Comparison of ENCODE assay signal across 8 cellular contexts in the genomic region with DNA sequence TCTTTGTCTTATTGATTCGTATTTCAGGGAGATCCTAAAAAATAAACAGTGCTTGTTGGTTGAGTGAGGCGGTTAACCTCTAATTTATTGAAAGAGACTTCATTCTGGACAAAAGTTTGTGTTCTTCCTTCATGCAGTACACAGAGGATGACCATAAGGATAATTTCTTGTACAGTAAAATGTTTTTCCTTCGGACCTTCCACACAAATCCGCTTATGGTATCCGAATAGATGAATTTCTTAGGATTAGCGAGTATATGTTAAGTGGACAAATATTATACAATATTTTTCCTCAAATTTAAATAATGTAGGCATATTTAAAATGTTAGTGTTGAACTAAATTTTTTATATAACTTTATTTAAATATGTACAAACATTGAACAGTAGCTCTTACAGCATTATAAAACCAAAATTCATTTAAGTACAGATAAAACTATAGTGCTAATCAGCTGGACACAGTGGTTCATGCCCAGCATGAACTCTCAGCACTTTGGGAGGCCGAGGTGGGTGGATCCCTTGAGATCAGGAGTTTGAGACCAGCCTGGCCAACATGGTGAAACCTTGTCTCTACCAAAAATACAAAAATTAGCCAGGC.
A peak's percentile ranks its signal among the peaks of the same experiment; 100 is the strongest.
DNase-seq lines count a peak whose midpoint lies in the region; ATAC-seq and TF ChIP-seq lines count a peak whose summit lies in the region.

No MANE protein-coding gene starts in this region.

- H3K4me3 ChIP-seq in heart right ventricle (peak overlapping the region in 7 of 10 donors; percentile 25 to 45 (median 29)), body of pancreas (no peak overlapping the region), muscle layer of duodenum (ENCODE audit: low read depth in 1 of 2, low read length in 2 of 2) (peak overlapping the region; percentile 54 to 55), aorta (ENCODE audit: low read length in 2 of 2) (peak overlapping the region; percentile 25 to 65), HAP-1 (no peak overlapping the region)

- H3K9me3 ChIP-seq in heart right ventricle (peaks cover 0 to 11% (median 0%) of the 10 kb centered on the region in 11 donors), body of pancreas (no peaks in the 10 kb centered on the region), muscle layer of duodenum (ENCODE audit: control insufficient read depth in 1 of 2, low read length in 2 of 2) (peaks cover 0 to 7% of the 10 kb centered on the region in 2 donors), aorta (ENCODE audit: control insufficient read depth, low read length) (no peaks in the 10 kb centered on the region), HAP-1 (no peaks in the 10 kb centered on the region)

- H3K27me3 ChIP-seq in heart right ventricle (no peaks in the 10 kb centered on the region), body of pancreas (no peaks in the 10 kb centered on the region), muscle layer of duodenum (ENCODE audit: low read depth, low read length) (no peaks in the 10 kb centered on the region), aorta (ENCODE audit: control insufficient read depth in 1 of 2, insufficient read depth in 2 of 2, low read length in 1 of 2) (no peaks in the 10 kb centered on the region), HAP-1 (ENCODE audit: low read depth) (peaks cover 12% of the 10 kb centered on the region; the same call in 1 of the 2 replicates)

- TF ChIP-seq CTCF in heart right ventricle (IDR thresholded peaks at IDR 0.05) (no peak), body of pancreas (IDR thresholded peaks at IDR 0.05) (no peak)

- peaks cover 8 to 40% (median 25%) of the 10 kb centered on the region in 9 donors for H3K4me1 ChIP-seq in heart right ventricle
- peaks cover 20% of the 10 kb centered on the region for H3K4me1 ChIP-seq in body of pancreas
- peaks cover 7 to 23% of the 10 kb centered on the region in 2 donors for H3K4me1 ChIP-seq in muscle layer of duodenum (ENCODE audit: control insufficient read depth in 1 of 2, insufficient read depth in 2 of 2, low read length in 2 of 2)
- H3K4me1 ChIP-seq in aorta (ENCODE audit: control insufficient read depth in 1 of 2, insufficient read depth in 2 of 2, low read length in 2 of 2), result no peaks in the 10 kb centered on the region
- peaks cover 13% of the 10 kb centered on the region for H3K4me1 ChIP-seq in HAP-1

- no peak for DNase-seq in heart right ventricle
- DNase-seq in Right ventricle myocardium inferior (ENCODE audit: missing footprints), result no peak
- no peak for DNase-seq in body of pancreas
- no peak for DNase-seq in aorta
- no peak for DNase-seq in stimulated activated CD4-positive, alpha-beta T cell treated with anti-CD3 and anti-CD28 coated beads, Interleukin-2, amount 100 ng/mL, for 48 hours
- no peak for DNase-seq in HAP-1 (ENCODE audit: low spot score in 2 of 2)

- H3K27ac ChIP-seq in heart right ventricle, result peak overlapping the region in 9 of 10 donors; percentile 46 to 90 (median 76)
- peak overlapping the region; percentile 68 to 75 (median 70) for H3K27ac ChIP-seq in body of pancreas
- H3K27ac ChIP-seq in muscle layer of duodenum (ENCODE audit: low read length), result peak overlapping the region; percentile 84
- no peak overlapping the region for H3K27ac ChIP-seq in aorta (ENCODE audit: low read depth in 1 of 2, low read length in 2 of 2)

- WGBS in heart right ventricle, 2 donors, result 62 to 68% methylated on average over 7 of the region's 7 CpGs
- 65% methylated on average over 7 of the region's 7 CpGs for WGBS in body of pancreas, 2 donors
- WGBS in aorta, 2 donors, result 55 to 56% methylated on average over 7 of the region's 7 CpGs

- H3K36me3 ChIP-seq in heart right ventricle, result peaks cover 0 to 17% (median 8%) of the 10 kb centered on the region in 9 donors
- no peaks in the 10 kb centered on the region for H3K36me3 ChIP-seq in body of pancreas (replicated peaks in 1 of 2; ENCODE audit: insufficient read depth in 1 of 2, low read depth in 2 of 2)
- peaks cover 4 to 5% of the 10 kb centered on the region in 2 donors for H3K36me3 ChIP-seq in muscle layer of duodenum (ENCODE audit: control insufficient read depth in 1 of 2, insufficient read depth in 2 of 2, low read length in 2 of 2)
- no peaks in the 10 kb centered on the region for H3K36me3 ChIP-seq in aorta (ENCODE audit: control insufficient read depth in 1 of 2, insufficient read depth in 2 of 2, low read length in 1 of 2)
- peaks cover 3% of the 10 kb centered on the region for H3K36me3 ChIP-seq in HAP-1 (replicated peaks)

- intact Hi-C loops in heart right ventricle (cut with DNase I), result loop anchor here in 8 of 10 donors (5.0 to 10.0 kb wide), 5 partner anchors 884 to 1176 kb away; partner anchors contain the start of gene TRIB2 (in 6 of the 8)
- intact Hi-C loops in Right ventricle myocardium inferior (cut with DNase I), result loop anchor here (1.0 to 5.0 kb wide), 2 partner anchors 885 to 1101 kb away; partner anchors contain the start of gene TRIB2
- intact Hi-C loops in body of pancreas (cut with DNase I), result no loop called here
- intact Hi-C loops in aorta (cut with DNase I), result loop anchor here (1.0 to 10.0 kb wide), 4 partner anchors 32 to 1176 kb away; partner anchors contain the start of gene TRIB2 (in 1 of the 2)

- TF ChIP-seq POLR2A in body of pancreas (IDR thresholded peaks at IDR 0.05), result no peak

- in situ Hi-C loops in HAP-1 (cut with MboI; ENCODE audit: low sequenced_read_pairs), result no loop called here

- ATAC-seq in heart right ventricle (no peak), Right ventricle myocardium inferior (no peak), body of pancreas (no peak), aorta (ENCODE audit: low FRiP score) (no peak), GM18861 (IDR thresholded peaks at IDR 0.05; ENCODE audit: unreplicated experiment) (no peak)

Comparison
In these comparisons a context has a peak if more than half of its experiments do, and no peak if none do; other contexts are left out.
1. H3K27ac ChIP-seq: peak in heart right ventricle (9 of 10), body of pancreas (4 of 4) and muscle layer of duodenum (single experiment); none in aorta (0 of 2).
2. H3K4me3 ChIP-seq: peak in heart right ventricle (7 of 10), muscle layer of duodenum (2 of 2) and aorta (2 of 2); none in body of pancreas (0 of 2) and HAP-1 (single experiment).